In the genomic region with DNA sequence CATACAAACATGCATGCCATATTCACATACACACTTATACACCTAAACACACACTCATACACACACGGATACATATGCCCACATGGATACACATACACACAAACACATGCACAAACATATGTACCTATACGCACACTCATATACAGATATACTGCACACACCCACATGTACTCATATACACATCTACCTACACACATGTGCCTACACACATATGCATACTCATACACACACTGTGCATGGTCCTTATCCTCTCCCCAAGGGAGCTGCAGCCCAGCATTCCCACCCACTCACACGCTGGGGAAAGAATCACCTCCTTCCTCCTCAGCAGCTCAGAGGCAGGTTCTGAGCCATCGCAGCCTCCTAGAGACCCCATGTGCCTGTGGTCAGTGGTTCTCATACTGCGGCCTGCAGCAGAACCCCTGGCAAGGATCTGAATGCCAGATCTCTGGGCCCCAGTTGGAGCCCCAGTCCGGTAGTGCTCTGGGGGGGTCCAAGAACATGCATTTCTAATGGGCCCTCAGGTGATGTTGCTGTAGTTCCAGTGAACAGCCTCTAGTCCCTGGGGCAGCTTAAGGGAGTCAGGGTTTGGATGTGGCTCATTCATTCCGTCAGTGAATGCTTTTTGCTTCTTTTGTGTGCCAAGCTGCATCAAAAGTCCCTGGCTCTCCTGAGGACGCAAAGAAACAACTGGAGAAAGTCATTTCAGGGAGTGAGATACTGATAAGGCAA, we compare ENCODE assay signal across 15 cellular contexts. TPM values are rescaled to one million over a fixed set of nuclear protein-coding genes. Genes with fewer than 3 reads are reported as not detected.
A peak's percentile ranks its signal among the peaks of the same experiment; 100 is the strongest.
DNase-seq lines count a peak whose midpoint lies in the region; ATAC-seq, FAIRE-seq and TF ChIP-seq lines count a peak whose summit lies in the region.
"Had no signal": no experiment of that assay in that cellular context is flagged by ENCODE, and none has a peak within 500 bp of the region (broad histone marks: within the 10 kb centered on the region; RNA-seq: fewer than 3 reads in every experiment).

No MANE protein-coding gene starts in this region.

- peaks cover 97% of the 10 kb centered on the region for H3K4me1 Mint-ChIP-seq in activated CD4-positive, alpha-beta memory T cell treated with anti-CD3 and anti-CD28 coated beads, Interleukin-2, amount 10 ng/mL, durations not matched to agents 7 days and 5 days

- peak overlapping the region; percentile 46 for H3K27ac Mint-ChIP-seq in activated CD4-positive, alpha-beta memory T cell treated with anti-CD3 and anti-CD28 coated beads, Interleukin-2, amount 10 ng/mL, durations not matched to agents 7 days and 5 days
- H3K27ac Mint-ChIP-seq: activated B cell treated with CpG ODN at 0.5 μM for 24 hours had no signal

- no TSS peak for BruUV-seq in HepG2 (replicated peaks; lab: Mats Ljungman, UMichigan)

- H3K27ac ChIP-seq in HepG2 (ENCODE audit: extremely low read length, insufficient read depth, low read length) (no peak overlapping the region), right lobe of liver (no peak overlapping the region), iPS-18a (ENCODE audit: low read length) (peak overlapping the region; percentile 17), temporal lobe (ENCODE audit: low read depth, low read length) (peak overlapping the region; percentile 14), stomach (no peak overlapping the region)
- H3K27ac ChIP-seq: colonic mucosa had no signal

- H3K9ac ChIP-seq in HepG2 (ENCODE audit: insufficient read depth, low read depth, low read length) (no peak overlapping the region), iPS-18a (ENCODE audit: low read length) (no peak overlapping the region)

- H3K4me3 Mint-ChIP-seq in activated CD4-positive, alpha-beta memory T cell treated with anti-CD3 and anti-CD28 coated beads, Interleukin-2, amount 10 ng/mL, durations not matched to agents 7 days and 5 days: no peak overlapping the region
- H3K4me3 Mint-ChIP-seq: activated B cell treated with CpG ODN at 0.5 μM for 24 hours had no signal

- no peaks in the 10 kb centered on the region for H3K9me3 Mint-ChIP-seq in activated CD4-positive, alpha-beta memory T cell treated with anti-CD3 and anti-CD28 coated beads, Interleukin-2, amount 10 ng/mL, durations not matched to agents 7 days and 5 days
- H3K9me3 Mint-ChIP-seq: activated B cell treated with CpG ODN at 0.5 μM for 24 hours had no signal

- TF ChIP-seq CTCF in HepG2 (CRISPR knock-in tag; IDR thresholded peaks at IDR 0.05) (no peak), right lobe of liver (IDR thresholded peaks at IDR 0.05) (no peak), stomach (IDR thresholded peaks at IDR 0.05) (no peak)

- no peaks in the 10 kb centered on the region for H3K36me3 ChIP-seq in HepG2 (replicated peaks in 1 of 2; ENCODE audit: control insufficient read depth in 1 of 2, insufficient read depth in 2 of 2, low read length in 2 of 2)
- H3K36me3 ChIP-seq in right lobe of liver: no peaks in the 10 kb centered on the region
- H3K36me3 ChIP-seq in iPS-18a (ENCODE audit: control insufficient read depth, low read depth, low read length): peaks cover 2% of the 10 kb centered on the region
- peaks cover 10 to 18% (median 17%) of the 10 kb centered on the region in 4 donors for H3K36me3 ChIP-seq in stomach
- H3K36me3 ChIP-seq: colonic mucosa had no signal

- no peaks in the 10 kb centered on the region for H3K27me3 Mint-ChIP-seq in activated CD4-positive, alpha-beta memory T cell treated with anti-CD3 and anti-CD28 coated beads, Interleukin-2, amount 10 ng/mL, durations not matched to agents 7 days and 5 days
- H3K27me3 Mint-ChIP-seq: activated B cell treated with CpG ODN at 0.5 μM for 24 hours had no signal

- 47% methylated on average over 5 of the region's 8 CpGs for WGBS in HepG2 (ENCODE audit: low lambda C conversion rate)
- WGBS in right lobe of liver (ENCODE audit: insufficient coverage, low coverage, low lambda C conversion rate, missing lambda C conversion rate): 84% methylated on average over 5 of the region's 8 CpGs
- WGBS in stomach, 5 donors: 78 to 90% (median 88%) methylated on average over 5 to 8 of the region's 8 CpGs

- H3K27me3 ChIP-seq in HepG2 (ENCODE audit: control insufficient read depth in 1 of 2, insufficient read depth in 2 of 2, low read length in 2 of 2): 0 out of 5 replicates have a peak, but pooled peaks cover 0 to 7% of the 10 kb centered on the region in 2 experiments
- H3K27me3 ChIP-seq in right lobe of liver: no peaks in the 10 kb centered on the region
- H3K27me3 ChIP-seq in iPS-18a (ENCODE audit: control insufficient read depth, insufficient read depth, low read length): no peaks in the 10 kb centered on the region
- no peaks in the 10 kb centered on the region for H3K27me3 ChIP-seq in stomach
- H3K27me3 ChIP-seq: colonic mucosa had no signal

- FAIRE-seq in HepG2 (lab: Jason Lieb, UNC): no peak
- FAIRE-seq: G401.6 had no signal

- intact Hi-C loops in HepG2 (cut with micrococcal nuclease; ENCODE audit: unreplicated experiment): no loop called here
- intact Hi-C loops in right lobe of liver (cut with DNase I): no loop called here
- intact Hi-C loops in stomach (cut with DNase I; ENCODE audit: low total_unique reads): no loop called here

- no peak overlapping the region for H3K4me2 ChIP-seq in HepG2 (ENCODE audit: low read depth, low read length)

- no peak overlapping the region for H2AFZ ChIP-seq in HepG2 (ENCODE audit: low read length)

- H3K4me3 ChIP-seq in HepG2 (replicated peaks in 1 of 3; ENCODE audit: insufficient read depth in 1 of 3, low read depth in 2 of 3, low read length in 3 of 3) (no peak overlapping the region), right lobe of liver (no peak overlapping the region), iPS-18a (ENCODE audit: low read length) (no peak overlapping the region), stomach (no peak overlapping the region)
- H3K4me3 ChIP-seq: colonic mucosa had no signal

- POLR2A ChIA-PET in HepG2 (lab: Yijun Ruan, JAX): no interaction called here
- POLR2A ChIA-PET in activated CD4-positive, alpha-beta memory T cell treated with anti-CD3 and anti-CD28 coated beads, Interleukin-2, amount 10 ng/mL, durations not matched to agents 7 days and 5 days (lab: Charles Lee): interaction anchor here (0.8 to 5.1 kb wide), 3 partner anchors 10 to 39 kb away, joined by 3 to 35 read pairs (median 4); no protein-coding TSS in a partner anchor

- H4K20me1 ChIP-seq in HepG2 (ENCODE audit: insufficient read depth, low read length): no peaks in the 10 kb centered on the region

- no peaks in the 10 kb centered on the region for H3K4me1 ChIP-seq in HepG2 (ENCODE audit: insufficient read depth, low read length)
- no peaks in the 10 kb centered on the region for H3K4me1 ChIP-seq in right lobe of liver
- peaks cover 24% of the 10 kb centered on the region for H3K4me1 ChIP-seq in iPS-18a (ENCODE audit: control insufficient read depth, low read depth, low read length)
- peaks cover 0 to 52% (median 8%) of the 10 kb centered on the region in 4 donors for H3K4me1 ChIP-seq in stomach
- H3K4me1 ChIP-seq: colonic mucosa had no signal

- H3K9me3 ChIP-seq in HepG2 (ENCODE audit: low read length) (no peaks in the 10 kb centered on the region), right lobe of liver (no peaks in the 10 kb centered on the region), iPS-18a (ENCODE audit: control insufficient read depth, low read depth, low read length) (no peaks in the 10 kb centered on the region), stomach (no peaks in the 10 kb centered on the region)
- H3K9me3 ChIP-seq: colonic mucosa had no signal

- no peak for TF ChIP-seq RAD21 in HepG2 (CRISPR knock-in tag; IDR thresholded peaks at IDR 0.05)

- in situ Hi-C loops in HepG2 (cut with HindIII; ENCODE audit: extremely low pct_ligation_motif_present, low pct_unique_long_range_greater_than_20kb): no loop called here

- peak; percentile 40; the same call in 1 of the 3 replicates for ATAC-seq in HepG2
- ATAC-seq in right lobe of liver: no peak
- no peak for ATAC-seq in HG03097 (IDR thresholded peaks at IDR 0.05; ENCODE audit: low FRiP score, unreplicated experiment)

- TF ChIP-seq POLR2A in HepG2 (IDR thresholded peaks at IDR 0.05; ENCODE audit: insufficient read depth in 1 of 2, low read depth in 2 of 2, low read length in 2 of 2) (no peak), right lobe of liver (IDR thresholded peaks at IDR 0.05) (no peak), stomach (IDR thresholded peaks at IDR 0.05) (peak in 1 of 4 donors; percentile 22)

- DNase-seq in HepG2 (ENCODE audit: low spot score) (no peak), right lobe of liver (no peak), stomach (no peak), midbrain (lab: John Stamatoyannopoulos, UW) (no peak)
- DNase-seq in activated CD4-positive, alpha-beta memory T cell treated with anti-CD3 and anti-CD28 coated beads, Interleukin-2, amount 10 ng/mL, durations not matched to agents 7 days and 5 days: no peak
- DNase-seq: activated B cell treated with CpG ODN at 0.5 μM for 24 hours, Calu3, colonic mucosa, erythroblast, NCI-H1436 treated with DMSO at 0.1 percent for 48 hours, RPMI8226 had no signal

- no peaks in the 10 kb centered on the region for H3K79me2 ChIP-seq in HepG2 (ENCODE audit: insufficient read depth, low read length)

- CTCF ChIA-PET in HepG2 (lab: Yijun Ruan, JAX; ENCODE audit: low intra/inter-chr PET ratio, low total read pairs): no interaction called here
- CTCF ChIA-PET in activated CD4-positive, alpha-beta memory T cell treated with anti-CD3 and anti-CD28 coated beads, Interleukin-2, amount 10 ng/mL, durations not matched to agents 7 days and 5 days (lab: Charles Lee): interaction anchor here (1.6 kb wide), 1 partner anchor 90 kb away, joined by 4 read pairs; no protein-coding TSS in a partner anchor

- H3K36me3 Mint-ChIP-seq in activated CD4-positive, alpha-beta memory T cell treated with anti-CD3 and anti-CD28 coated beads, Interleukin-2, amount 10 ng/mL, durations not matched to agents 7 days and 5 days (ENCODE audit: low read depth): peaks cover 81% of the 10 kb centered on the region

- TF ChIP-seq EP300 in HepG2 (IDR thresholded peaks at IDR 0.05; ENCODE audit: low read depth in 2 of 2, low read length in 2 of 2) (no peak), HepG2 (CRISPR knock-in tag; IDR thresholded peaks at IDR 0.05; ENCODE audit: borderline replicate concordance) (no peak), stomach (IDR thresholded peaks at IDR 0.05) (no peak)

RNA-seq across cellular contexts. Expression of a gene that starts 39.0 kb away (rescaled TPM):
- 0.07 and 0.13 TPM in 2 replicates for total RNA-seq in HepG2 (2016; rRNA removed; fragmentation: Illumina TruSeq; extraction: Trizol)
- 0.26 TPM in 1 of 2 replicates, not detected in the other for total RNA-seq in HepG2 (2016; cell fraction: cytosol; rRNA removed; fragmentation: Illumina TruSeq; extraction: Trizol; ENCODE audit: low read depth)
- total RNA-seq in HepG2 (2016; cell fraction: insoluble cytoplasmic fraction; rRNA removed; fragmentation: Illumina TruSeq; extraction: Trizol): 0.10 and 0.13 TPM in 2 replicates
- 0.07 and 0.28 TPM in 2 replicates for total RNA-seq in HepG2 (2016; cell fraction: membrane; rRNA removed; fragmentation: Illumina TruSeq; extraction: Trizol)
- 0.44 and 0.87 TPM in 2 replicates for total RNA-seq in HepG2 (2016; cell fraction: nucleus; rRNA removed; fragmentation: Illumina TruSeq; extraction: Trizol)
- polyA plus RNA-seq in HepG2 (2011; rRNA removed): 0.16 and 0.17 TPM in 2 replicates
- polyA plus RNA-seq in HepG2 (2011; cell fraction: cytosol; rRNA removed): 0.12 and 0.23 TPM in 2 replicates
- 0.97 and 1.2 TPM in 2 replicates for polyA plus RNA-seq in HepG2 (2011; cell fraction: nucleus; rRNA removed)
- 0.85 and 1.2 TPM in 2 replicates for polyA plus RNA-seq in HepG2 (2012)
- polyA plus RNA-seq in HepG2 (2016; cell fraction: cytosol; fragmentation: Illumina TruSeq; extraction: Trizol; ENCODE audit: low read depth): 0.08 TPM in 1 of 2 replicates, not detected in the other
- polyA plus RNA-seq in HepG2 (2016; cell fraction: insoluble cytoplasmic fraction; fragmentation: Illumina TruSeq; extraction: Trizol; ENCODE audit: low read depth): 0.10 and 0.16 TPM in 2 replicates
- polyA plus RNA-seq in HepG2 (2016; cell fraction: membrane; fragmentation: Illumina TruSeq; extraction: Trizol; ENCODE audit: low read depth): 0.08 and 0.11 TPM in 2 replicates
- 0.31 and 0.86 TPM in 2 replicates for polyA plus RNA-seq in HepG2 (2016; cell fraction: nucleus; fragmentation: Illumina TruSeq; extraction: Trizol; ENCODE audit: insufficient read depth, low read depth)
- 0.38 and 11.1 TPM in 2 replicates for polyA minus RNA-seq in HepG2 (2011; rRNA and poly(A)+ RNA removed; ENCODE audit: low replicate concordance)
- polyA minus RNA-seq in HepG2 (2011; cell fraction: cytosol; rRNA and poly(A)+ RNA removed): 2.1 TPM in 1 of 2 replicates, not detected in the other
- polyA minus RNA-seq in HepG2 (2011; cell fraction: nucleus; rRNA and poly(A)+ RNA removed): 0.26 and 0.87 TPM in 2 replicates
- 1 to 10 TPM; 2.0 to 7.5 (median 3.5) TPM for total RNA-seq in right lobe of liver
- 100 to 1,000 TPM; 339 to 350 TPM for total RNA-seq in activated CD4-positive, alpha-beta memory T cell treated with anti-CD3 and anti-CD28 coated beads, Interleukin-2, amount 10 ng/mL, durations not matched to agents 7 days and 5 days
- total RNA-seq in temporal lobe: 10.6 TPM
- total RNA-seq in stomach: 10 to 100 TPM; 11.1 to 43.3 (median 28.8) TPM
- 10 to 100 TPM in 1 of 3 donors, 1 to 10 TPM in 2; 4.9 to 10.9 (median 8.4) TPM for polyA plus RNA-seq in stomach

Comparison
In these comparisons a context has a peak if more than half of its experiments do, and no peak if none do; other contexts are left out.
1. H3K27ac ChIP-seq: peak in iPS-18a (single experiment) and temporal lobe (single experiment); none in HepG2 (single experiment), right lobe of liver (0 of 3) and stomach (0 of 5).
2. RNA of a gene that starts 39.0 kb away (total RNA-seq): 339 to 350 TPM in activated CD4-positive, alpha-beta memory T cell treated with anti-CD3 and anti-CD28 coated beads, Interleukin-2, amount 10 ng/mL, durations not matched to agents 7 days and 5 days; 11.1 to 43.3 TPM in stomach, 10.6 TPM in temporal lobe (single experiment), 2.0 to 7.5 TPM in right lobe of liver and 0.07 to 0.87 TPM in HepG2; every median in the first group is over 4 times any median in the second.